1 cellular context compared by ENCODE assay signal in the genomic region with DNA sequence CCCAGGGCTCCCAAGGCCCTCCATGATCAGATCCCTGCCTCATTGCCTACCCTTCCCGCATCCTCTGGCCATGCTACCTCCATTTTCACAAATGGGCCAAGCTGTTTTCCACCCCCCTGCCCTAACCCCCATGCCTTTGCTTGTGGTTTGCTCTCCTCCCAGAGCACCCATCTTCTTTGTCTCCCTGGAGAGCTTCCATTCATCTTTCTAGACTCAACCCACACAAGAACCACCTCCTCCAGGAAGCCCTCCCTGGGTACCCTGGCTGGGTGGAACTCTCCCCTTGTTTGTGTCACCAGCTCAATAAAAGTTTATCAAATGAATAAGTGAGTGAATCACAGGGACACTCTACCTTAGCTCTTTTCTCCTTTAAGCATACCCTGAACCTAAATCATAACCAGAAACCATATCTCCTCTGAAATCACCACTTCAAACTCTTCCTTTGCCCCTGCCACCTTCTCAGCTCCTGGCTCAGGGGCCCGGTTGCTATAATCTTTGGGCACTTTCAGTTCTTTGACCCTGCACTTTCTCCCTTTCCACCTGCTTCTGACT.
TF ChIP-seq lines count a peak whose summit lies in the region.

No MANE protein-coding gene starts in this region.

TF ChIP-seq in IMR-90, 13 proteins besides CTCF, POLR2A, EP300 and RAD21:
- TF ChIP-seq SMC3 (IDR thresholded peaks at IDR 0.05; ENCODE audit: low read depth, low read length), result no peak
- TF ChIP-seq RCOR1 (IDR thresholded peaks at IDR 0.05; ENCODE audit: insufficient replicate concordance, low read length), result no peak
- no peak for TF ChIP-seq MAFK (IDR thresholded peaks at IDR 0.05; ENCODE audit: low read depth, low read length)
- TF ChIP-seq, protein P1, sequence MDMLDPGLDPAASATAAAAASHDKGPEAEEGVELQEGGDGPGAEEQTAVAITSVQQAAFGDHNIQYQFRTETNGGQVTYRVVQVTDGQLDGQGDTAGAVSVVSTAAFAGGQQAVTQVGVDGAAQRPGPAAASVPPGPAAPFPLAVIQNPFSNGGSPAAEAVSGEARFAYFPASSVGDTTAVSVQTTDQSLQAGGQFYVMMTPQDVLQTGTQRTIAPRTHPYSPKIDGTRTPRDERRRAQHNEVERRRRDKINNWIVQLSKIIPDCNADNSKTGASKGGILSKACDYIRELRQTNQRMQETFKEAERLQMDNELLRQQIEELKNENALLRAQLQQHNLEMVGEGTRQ (IDR thresholded peaks at IDR 0.05; ENCODE audit: low read depth, low read length), result no peak
- no peak for TF ChIP-seq RFX5 (IDR thresholded peaks at IDR 0.05; ENCODE audit: low read depth, low read length)
- TF ChIP-seq CEBPB (IDR thresholded peaks at IDR 0.05; ENCODE audit: low read depth, low read length), result no peak
- no peak for TF ChIP-seq BHLHE40 (IDR thresholded peaks at IDR 0.05; ENCODE audit: low read depth, low read length)
- TF ChIP-seq MXI1 (IDR thresholded peaks at IDR 0.05; ENCODE audit: borderline replicate concordance, low read depth, low read length), result no peak
- TF ChIP-seq NFE2L2 (IDR thresholded peaks at IDR 0.05; ENCODE audit: low read depth, low read length), result no peak
- TF ChIP-seq ELK1 (IDR thresholded peaks at IDR 0.05; ENCODE audit: borderline replicate concordance, low read depth, low read length), result no peak
- no peak for TF ChIP-seq FOS (IDR thresholded peaks at IDR 0.05; ENCODE audit: low read depth, low read length)
- no peak for TF ChIP-seq MAZ (IDR thresholded peaks at IDR 0.05; ENCODE audit: borderline replicate concordance, low read depth, low read length)
- no peak for TF ChIP-seq CHD1 (IDR thresholded peaks at IDR 0.05; ENCODE audit: low read depth, low read length)
